Comparison of ENCODE assay signal across 11 cellular contexts in genomic region chr19:10797541-10798256, GRCh38. TPM values are rescaled to one million over a fixed set of nuclear protein-coding genes. Genes with fewer than 3 reads are reported as not detected.
DNase-seq lines count a peak whose midpoint lies in the region; ATAC-seq, FAIRE-seq and TF ChIP-seq lines count a peak whose summit lies in the region.
"Had no signal": no experiment of that assay in that cellular context is flagged by ENCODE, and none has a peak within 500 bp of the region (broad histone marks: within the 10 kb centered on the region; RNA-seq: fewer than 3 reads in every experiment).

No MANE protein-coding gene starts in this region.

- H3K27me3 Mint-ChIP-seq in activated CD4-positive, alpha-beta memory T cell treated with anti-CD3 and anti-CD28 coated beads for 36 hours: no peaks in the 10 kb centered on the region

- no peak for ATAC-seq in GM21737 (IDR thresholded peaks at IDR 0.05; ENCODE audit: unreplicated experiment)

- no peaks in the 10 kb centered on the region for H3K79me2 ChIP-seq in smooth muscle cell (ENCODE audit: low read depth)

- H3K4me1 Mint-ChIP-seq in activated CD4-positive, alpha-beta memory T cell treated with anti-CD3 and anti-CD28 coated beads for 36 hours (ENCODE audit: low read depth): peaks cover 32% of the 10 kb centered on the region

- H3K9me3 ChIP-seq in smooth muscle cell (replicated peaks; ENCODE audit: low read depth): no peaks in the 10 kb centered on the region
- H3K9me3 ChIP-seq: SJSA1, thyroid gland had no signal

- no peaks in the 10 kb centered on the region for H3K27me3 ChIP-seq in smooth muscle cell (ENCODE audit: low read depth)
- H3K27me3 ChIP-seq: SJSA1, thyroid gland had no signal

- no peak overlapping the region for H3K4me3 ChIP-seq in smooth muscle cell
- H3K4me3 ChIP-seq: SJSA1, thyroid gland had no signal

- peak overlapping the region; percentile 99 for H3K27ac Mint-ChIP-seq in activated CD4-positive, alpha-beta memory T cell treated with anti-CD3 and anti-CD28 coated beads for 36 hours

- peaks cover 29% of the 10 kb centered on the region for H3K36me3 Mint-ChIP-seq in activated CD4-positive, alpha-beta memory T cell treated with anti-CD3 and anti-CD28 coated beads for 36 hours

- TF ChIP-seq CTCF in smooth muscle cell (IDR thresholded peaks at IDR 0.05; ENCODE audit: borderline replicate concordance, insufficient read depth, poor library complexity, severe bottlenecking): no peak

- intact Hi-C loops in activated CD4-positive, alpha-beta memory T cell treated with anti-CD3 and anti-CD28 coated beads for 36 hours (cut with micrococcal nuclease): loop anchor here (1.0 to 10.0 kb wide), 9 partner anchors 12 to 297 kb away; partner anchors contain the start of genes CARM1, CDKN2D and TMED1

- peaks cover 7% of the 10 kb centered on the region for H3K36me3 ChIP-seq in smooth muscle cell (ENCODE audit: low read depth)

- no peak overlapping the region for H2AFZ ChIP-seq in smooth muscle cell (ENCODE audit: low read depth)

- no peak overlapping the region for H3K9ac ChIP-seq in smooth muscle cell (ENCODE audit: low read depth)

- H3K9me3 Mint-ChIP-seq in activated CD4-positive, alpha-beta memory T cell treated with anti-CD3 and anti-CD28 coated beads for 36 hours: no peaks in the 10 kb centered on the region

- no peaks in the 10 kb centered on the region for H3F3A ChIP-seq in smooth muscle cell (ENCODE audit: low read depth)

- POLR2A ChIA-PET in activated CD4-positive, alpha-beta memory T cell treated with anti-CD3 and anti-CD28 coated beads for 36 hours (lab: Charles Lee): interaction anchor here (0.6 kb wide), 1 partner anchor 38 kb away, joined by 3 read pairs; the partner anchor contains the start of gene TMED1

- H4K20me1 ChIP-seq in smooth muscle cell (ENCODE audit: low read depth): no peaks in the 10 kb centered on the region

- CTCF ChIA-PET in activated CD4-positive, alpha-beta memory T cell treated with anti-CD3 and anti-CD28 coated beads for 36 hours (lab: Charles Lee): interaction anchor here (0.9 to 2.4 kb wide), 7 partner anchors 14 to 98 kb away, joined by 3 to 10 read pairs (median 5); partner anchors contain the start of gene DNM2

- DNase-seq in GM18507 (ENCODE audit: extremely low spot score, insufficient read length, low read depth): peak; percentile 22
- DNase-seq in activated CD4-positive, alpha-beta memory T cell treated with anti-CD3 and anti-CD28 coated beads for 36 hours: peak; percentile 98
- DNase-seq in dermis blood vessel endothelial cell: peak; percentile 73
- peak; percentile 81 for DNase-seq in stimulated activated CD4-positive, alpha-beta T cell treated with anti-CD3 and anti-CD28 coated beads, Interleukin-4, amount 100 ng/mL, for 1 hour
- DNase-seq in NCI-H345 treated with DMSO at 0.1 percent for 48 hours (lab: John Stamatoyannopoulos, UW; ENCODE audit: unreplicated experiment): no peak
- DNase-seq in NCI-H2081 treated with DMSO at 0.1 percent for 48 hours (lab: John Stamatoyannopoulos, UW): no peak
- DNase-seq in smooth muscle cell (lab: John Stamatoyannopoulos, UW; ENCODE audit: unreplicated experiment): no peak
- DNase-seq: thyroid gland had no signal

- no peak overlapping the region for H3K27ac ChIP-seq in smooth muscle cell (ENCODE audit: low read depth)
- H3K27ac ChIP-seq: SJSA1, thyroid gland had no signal

- peak overlapping the region; percentile 76 for H3K4me3 Mint-ChIP-seq in activated CD4-positive, alpha-beta memory T cell treated with anti-CD3 and anti-CD28 coated beads for 36 hours

- H3K4me1 ChIP-seq in smooth muscle cell (ENCODE audit: low read depth): no peaks in the 10 kb centered on the region
- H3K4me1 ChIP-seq: SJSA1 had no signal

- H3K4me2 ChIP-seq in smooth muscle cell: no peak overlapping the region

- peak; percentile 35 for FAIRE-seq in GM18507 (lab: Jason Lieb, UNC)
- FAIRE-seq: D721Med had no signal

- 90% methylated on average over 19 of the region's 19 CpGs for WGBS in smooth muscle cell (ENCODE audit: low lambda C conversion rate)

RNA-seq across cellular contexts. Expression of gene TMED1, which starts 38.3 kb away (rescaled TPM):
- 10 to 100 TPM; 18.8 to 19.1 TPM for total RNA-seq in activated CD4-positive, alpha-beta memory T cell treated with anti-CD3 and anti-CD28 coated beads for 36 hours
- total RNA-seq in dermis blood vessel endothelial cell: 43.1 and 60.6 TPM in 2 replicates
- total RNA-seq in smooth muscle cell: 30.7 and 44.4 TPM in 2 replicates
- 99.9 and 107 TPM in 2 replicates for polyA plus RNA-seq in smooth muscle cell

RNA-seq across cellular contexts. Expression of gene C19orf38, which starts 50.5 kb away (rescaled TPM):
- total RNA-seq in activated CD4-positive, alpha-beta memory T cell treated with anti-CD3 and anti-CD28 coated beads for 36 hours: 1 to 10 TPM; 1.4 to 1.7 TPM
- total RNA-seq in dermis blood vessel endothelial cell (not detected in 2 replicates), smooth muscle cell (0.13 TPM in 1 of 2 replicates, not detected in the other)
- 0.79 and 1.5 TPM in 2 replicates for polyA plus RNA-seq in smooth muscle cell
- total RNA-seq: SJSA1 had no signal

Comparison
In these comparisons a context has a peak if more than half of its experiments do, and no peak if none do; other contexts are left out.
1. DNase-seq: peak in GM18507 (single experiment), activated CD4-positive, alpha-beta memory T cell treated with anti-CD3 and anti-CD28 coated beads for 36 hours (single experiment), dermis blood vessel endothelial cell (single experiment) and stimulated activated CD4-positive, alpha-beta T cell treated with anti-CD3 and anti-CD28 coated beads, Interleukin-4, amount 100 ng/mL, for 1 hour (single experiment); none in NCI-H345 treated with DMSO at 0.1 percent for 48 hours (single experiment), NCI-H2081 treated with DMSO at 0.1 percent for 48 hours (single experiment) and smooth muscle cell (single experiment).